16 cellular contexts compared by ENCODE assay signal in the genomic region with DNA sequence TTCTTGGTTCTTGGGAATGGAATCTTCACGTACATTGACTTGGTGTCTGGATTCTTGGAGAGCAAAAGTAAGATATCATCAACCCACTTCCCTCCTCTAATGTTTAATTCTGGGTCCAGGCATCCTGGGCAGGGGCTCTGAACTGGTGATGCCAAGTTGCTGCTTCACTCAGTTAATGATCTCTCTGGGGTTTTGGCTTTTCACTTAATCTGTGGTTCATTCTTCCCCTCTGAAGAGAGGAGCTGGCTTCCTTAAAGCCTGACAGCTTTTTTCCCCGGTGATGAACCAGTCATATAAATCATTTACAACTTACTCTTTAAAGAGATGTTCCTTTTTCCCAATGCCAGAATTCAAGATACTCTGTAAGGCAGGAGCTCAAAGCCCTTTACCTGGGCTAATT.
"Had no signal": no experiment of that assay in that cellular context is flagged by ENCODE, and none has a peak within 500 bp of the region (broad histone marks: within the 10 kb centered on the region; RNA-seq: fewer than 3 reads in every experiment).

No MANE protein-coding gene starts in this region.

- H3K9me3 Mint-ChIP-seq: activated naive CD4-positive, alpha-beta T cell treated with anti-CD3 and anti-CD28 coated beads, Interleukin-2, amount 10 ng/mL, durations not matched to agents 7 days and 5 days; activated T-helper 1 cell treated with anti-CD3 and anti-CD28 coated beads, Interleukin-12 subunit alpha, Interleukin-12 subunit beta, Interleukin-2, Interleukin-4 antibody, amounts not matched to agents 30 ng/mL and 10 ng/mL and 1 ng/mL, durations not matched to agents 14 hours and 24 hours and 36 hours; brain; central memory CD8-positive, alpha-beta T cell; effector memory CD8-positive, alpha-beta T cell; WTC11 had no signal

- H3K27me3 Mint-ChIP-seq: activated naive CD4-positive, alpha-beta T cell treated with anti-CD3 and anti-CD28 coated beads, Interleukin-2, amount 10 ng/mL, durations not matched to agents 7 days and 5 days; brain; central memory CD8-positive, alpha-beta T cell; effector memory CD8-positive, alpha-beta T cell had no signal

- H3K27ac ChIP-seq: epithelial cell of prostate, gastrocnemius medialis, thoracic aorta, vagina had no signal

- H3K4me3 Mint-ChIP-seq: activated CD8-positive, alpha-beta T cell treated with anti-CD3 and anti-CD28 coated beads, Interleukin-2, amount 10 ng/mL, durations not matched to agents 7 days and 5 days; activated naive CD4-positive, alpha-beta T cell treated with anti-CD3 and anti-CD28 coated beads, Interleukin-2, amount 10 ng/mL, durations not matched to agents 7 days and 5 days; activated T-helper 1 cell treated with anti-CD3 and anti-CD28 coated beads, Interleukin-12 subunit alpha, Interleukin-12 subunit beta, Interleukin-2, Interleukin-4 antibody, amounts not matched to agents 30 ng/mL and 10 ng/mL and 1 ng/mL, durations not matched to agents 14 hours and 24 hours and 36 hours; brain; central memory CD8-positive, alpha-beta T cell; WTC11 had no signal

- H3K27ac Mint-ChIP-seq: activated CD8-positive, alpha-beta T cell treated with anti-CD3 and anti-CD28 coated beads, Interleukin-2, amount 10 ng/mL, durations not matched to agents 7 days and 5 days; activated naive CD4-positive, alpha-beta T cell treated with anti-CD3 and anti-CD28 coated beads, Interleukin-2, amount 10 ng/mL, durations not matched to agents 7 days and 5 days; activated T-helper 1 cell treated with anti-CD3 and anti-CD28 coated beads, Interleukin-12 subunit alpha, Interleukin-12 subunit beta, Interleukin-2, Interleukin-4 antibody, amounts not matched to agents 30 ng/mL and 10 ng/mL and 1 ng/mL, durations not matched to agents 14 hours and 24 hours and 36 hours; WTC11 had no signal

- H3K4me3 ChIP-seq: gastrocnemius medialis, stomach, thoracic aorta, vagina had no signal

- H3K36me3 Mint-ChIP-seq: brain, WTC11 had no signal

- H3K36me3 ChIP-seq: gastrocnemius medialis, stomach, thoracic aorta, vagina had no signal

- DNase-seq: activated CD4-positive, alpha-beta T cell treated with anti-CD3 and anti-CD28 coated beads for 48 hours; activated CD8-positive, alpha-beta memory T cell treated with anti-CD3 and anti-CD28 coated beads, Interleukin-2, amount 50 U/mL, for 48 hours; activated CD8-positive, alpha-beta T cell treated with anti-CD3 and anti-CD28 coated beads, Interleukin-2, amount 10 ng/mL, durations not matched to agents 7 days and 5 days; activated naive CD4-positive, alpha-beta T cell treated with anti-CD3 and anti-CD28 coated beads, Interleukin-2, amount 10 ng/mL, durations not matched to agents 7 days and 5 days; amniotic stem cell; effector memory CD8-positive, alpha-beta T cell; gastrocnemius medialis; stimulated activated CD4-positive, alpha-beta T cell treated with anti-CD3 and anti-CD28 coated beads, Interleukin-4, amount 100 ng/mL, for 4 hours; stomach had no signal

- ATAC-seq: activated CD8-positive, alpha-beta T cell treated with anti-CD3 and anti-CD28 coated beads, Interleukin-2, amount 10 ng/mL, durations not matched to agents 7 days and 5 days; gastrocnemius medialis; WTC11 had no signal

- H3K27me3 ChIP-seq: gastrocnemius medialis, stomach, vagina had no signal

- H3K9me3 ChIP-seq: gastrocnemius medialis, stomach, thoracic aorta, vagina had no signal
